16 cellular contexts compared by ENCODE assay signal in genomic region chr5:146399446-146399845, GRCh38. TPM values are rescaled to one million over a fixed set of nuclear protein-coding genes. Genes with fewer than 3 reads are reported as not detected.
DNase-seq lines count a peak whose midpoint lies in the region; TF ChIP-seq lines count a peak whose summit lies in the region.
"Had no signal": no experiment of that assay in that cellular context is flagged by ENCODE, and none has a peak within 500 bp of the region (broad histone marks: within the 10 kb centered on the region; RNA-seq: fewer than 3 reads in every experiment).

No MANE protein-coding gene starts in this region.

- H3K36me3 ChIP-seq in Caco-2 (ENCODE audit: control insufficient read depth, insufficient read depth, low read length) = no peaks in the 10 kb centered on the region

- no peaks in the 10 kb centered on the region for H3K9me3 ChIP-seq in Caco-2

- no peak for TF ChIP-seq CTCF in Caco-2 (IDR thresholded peaks at IDR 0.05; ENCODE audit: insufficient read depth in 1 of 2, low read depth in 1 of 2, low read length in 1 of 2, severe bottlenecking in 1 of 2, unreplicated experiment in 1 of 2)

- no peaks in the 10 kb centered on the region for H3K4me1 ChIP-seq in Caco-2

- no peak overlapping the region for H3K27ac Mint-ChIP-seq in Caco-2 (ENCODE audit: unreplicated experiment)
- H3K27ac Mint-ChIP-seq: CD14-positive monocyte had no signal

- H3K9me3 Mint-ChIP-seq in Caco-2 (ENCODE audit: unreplicated experiment) = no peaks in the 10 kb centered on the region

- no peaks in the 10 kb centered on the region for H3K4me1 Mint-ChIP-seq in Caco-2 (ENCODE audit: low read depth, unreplicated experiment)

- CTCF ChIA-PET in Caco-2 (lab: Charles Lee) = no interaction called here

- peak; percentile 6 for DNase-seq in SKM-1 treated with dmso at 0.1 percent for 144 hours (lab: John Stamatoyannopoulos, UW; ENCODE audit: unreplicated experiment)
- no peak for DNase-seq in SKM-1 (lab: John Stamatoyannopoulos, UW; ENCODE audit: unreplicated experiment)
- DNase-seq in MV-4-11 (lab: John Stamatoyannopoulos, UW) = peak; percentile 90
- DNase-seq in amniotic epithelial cell (ENCODE audit: low read depth) = peak; percentile 20
- DNase-seq in retina = peak; percentile 22
- DNase-seq in Caco-2 = no peak
- DNase-seq in NCI-H1417 treated with DMSO at 0.1 percent for 48 hours (lab: John Stamatoyannopoulos, UW) = no peak
- no peak for DNase-seq in epidermal melanocyte (ENCODE audit: insufficient read length, low spot score)
- DNase-seq: DMS53; GM23248; NCI-H1417; NCI-H1930; NCI-H526 treated with DMSO at 0.1 percent for 48 hours; NK-92 treated with Interleukin-12 subunit alpha and Interleukin-12 subunit beta, amount 100 ng/mL, for 24 hours had no signal

- H3K27me3 Mint-ChIP-seq in Caco-2 (ENCODE audit: insufficient read depth, unreplicated experiment) = peaks cover 29% of the 10 kb centered on the region

- no peak overlapping the region for H3K4me3 Mint-ChIP-seq in Caco-2 (ENCODE audit: unreplicated experiment)
- H3K4me3 Mint-ChIP-seq: CD14-positive monocyte had no signal

- no TSS peak for BruUV-seq in Caco-2 (replicated peaks; lab: Mats Ljungman, UMichigan)

- intact Hi-C loops in Caco-2 (cut with micrococcal nuclease; ENCODE audit: unreplicated experiment) = no loop called here

- no peak overlapping the region for H3K4me3 ChIP-seq in Caco-2 (ENCODE audit: low read depth, low read length)
- H3K4me3 ChIP-seq: GM23248, K562 had no signal

- no peaks in the 10 kb centered on the region for H3K27me3 ChIP-seq in Caco-2 (replicated peaks; ENCODE audit: control insufficient read depth, insufficient read depth, low read length)

- POLR2A ChIA-PET in Caco-2 (lab: Charles Lee) = no interaction called here

- H3K36me3 Mint-ChIP-seq in Caco-2 (ENCODE audit: insufficient read depth, unreplicated experiment) = no peaks in the 10 kb centered on the region
- H3K36me3 Mint-ChIP-seq: CD14-positive monocyte had no signal

RNA-seq across cellular contexts. Expression of gene TCERG1, which starts 47.7 kb away (rescaled TPM):
- total RNA-seq in Caco-2 (2022) = 88.2 and 97.1 TPM in 2 replicates

Comparison
In these comparisons a context has a peak if more than half of its experiments do, and no peak if none do; other contexts are left out.
1. DNase-seq: peak in SKM-1 treated with dmso at 0.1 percent for 144 hours (single experiment), MV-4-11 (single experiment), amniotic epithelial cell (single experiment) and retina (single experiment); none in SKM-1 (single experiment), Caco-2 (0 of 2), NCI-H1417 treated with DMSO at 0.1 percent for 48 hours (single experiment) and epidermal melanocyte (single experiment).